12 cellular contexts compared by ENCODE assay signal in the genomic region with DNA sequence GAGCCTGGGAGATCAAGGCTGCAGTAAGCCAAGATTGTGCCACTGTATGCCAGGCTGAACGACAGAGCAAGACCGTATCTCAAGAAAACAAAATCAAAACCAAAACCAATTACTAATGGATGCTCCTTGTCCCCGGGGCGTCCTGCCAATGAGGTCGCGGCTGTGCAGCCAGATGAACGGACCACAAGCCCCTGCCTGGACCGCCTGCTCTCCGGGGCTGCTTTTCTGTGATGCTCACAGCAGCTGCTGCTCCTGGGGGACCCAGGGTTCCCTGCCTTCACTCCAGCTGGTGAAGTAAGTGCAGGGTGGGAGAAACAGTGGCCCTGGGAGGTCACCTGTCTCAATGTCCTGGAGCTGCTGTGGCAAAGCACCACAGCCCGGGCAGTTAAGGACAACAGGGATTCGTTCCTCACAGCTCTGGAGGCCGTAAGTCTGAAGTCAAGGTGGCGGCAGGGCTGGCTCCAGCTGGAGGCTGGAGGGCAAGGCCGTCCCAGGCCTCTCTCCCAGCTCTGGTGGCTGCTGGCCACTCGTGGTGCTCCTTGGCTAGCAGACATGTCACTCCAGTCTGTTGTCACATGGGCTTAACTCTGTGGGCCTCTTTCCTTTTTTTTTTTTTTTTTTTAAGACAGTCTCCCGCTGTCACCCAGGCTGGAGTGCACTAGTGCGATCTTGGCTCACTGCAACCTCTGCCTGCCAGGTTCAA.
"Had no signal": no experiment of that assay in that cellular context is flagged by ENCODE, and none has a peak within 500 bp of the region (broad histone marks: within the 10 kb centered on the region; RNA-seq: fewer than 3 reads in every experiment).

No MANE protein-coding gene starts in this region.

- H3K4me1 ChIP-seq: breast epithelium, parathyroid adenoma, suprapubic skin, tibial nerve had no signal

- H3K27me3 ChIP-seq: breast epithelium, esophagus muscularis mucosa, stomach, suprapubic skin, tibial nerve had no signal

- H3K27ac ChIP-seq: breast epithelium, esophagus muscularis mucosa, parathyroid adenoma, stomach, suprapubic skin, tibial nerve had no signal

- H3K4me3 ChIP-seq: breast epithelium, esophagus muscularis mucosa, smooth muscle cell, stomach, suprapubic skin, tibial nerve had no signal

- H3K9me3 ChIP-seq: breast epithelium, esophagus muscularis mucosa, stomach, suprapubic skin, tibial nerve had no signal

- DNase-seq: activated T-cell treated with anti-CD3 and anti-CD28 coated beads, Interleukin-2, amount 50 U/mL, for 1 hour; left cardiac atrium; mesendoderm; naive B cell; stimulated activated CD4-positive, alpha-beta T cell treated with anti-CD3 and anti-CD28 coated beads, Interleukin-15, amount 100 ng/mL, for 24 hours; stomach had no signal

- H3K36me3 ChIP-seq: breast epithelium had no signal
